8 cellular contexts compared by ENCODE assay signal in the genomic region with DNA sequence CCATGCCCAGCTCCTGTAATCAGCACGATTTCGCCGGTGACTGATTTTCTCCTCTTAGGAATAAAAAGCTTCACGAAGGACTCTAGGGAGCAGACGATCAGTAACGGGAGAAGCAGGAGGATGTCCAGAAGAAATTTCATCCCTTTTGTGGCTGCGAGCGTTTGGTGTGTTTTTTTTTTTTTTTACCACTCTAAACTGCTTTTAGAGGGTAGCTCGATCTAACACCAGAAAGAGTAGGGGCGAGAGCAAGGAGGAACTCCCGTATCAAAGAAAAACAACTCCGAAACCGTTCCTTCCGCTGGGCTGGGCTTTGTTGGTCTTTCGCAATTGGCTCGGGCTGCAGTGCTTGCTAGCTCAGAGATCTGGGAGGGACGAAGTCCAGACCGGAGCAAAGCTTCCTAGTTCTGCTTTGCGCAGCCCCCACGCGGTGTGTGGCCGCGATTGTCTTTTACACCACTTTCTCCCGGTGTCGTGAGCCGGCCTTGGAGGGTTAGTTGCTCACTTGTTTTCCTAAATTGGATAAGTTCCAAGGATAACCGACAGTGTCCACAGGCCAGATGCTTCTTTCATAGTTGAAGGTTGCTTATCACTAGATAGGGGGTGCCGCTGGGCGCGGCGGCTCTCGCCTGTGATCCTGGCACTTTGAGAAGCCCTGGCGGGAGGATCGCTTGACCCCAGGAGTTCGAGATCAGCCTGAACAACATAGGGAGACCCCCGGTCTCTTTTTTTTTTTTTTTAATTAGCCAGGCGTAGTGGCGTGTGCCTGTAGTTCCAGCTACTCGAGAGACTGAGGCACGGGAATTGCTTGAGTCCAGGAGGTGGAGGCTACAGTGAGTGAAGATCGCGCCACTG.
A peak's percentile ranks its signal among the peaks of the same experiment; 100 is the strongest.
DNase-seq lines count a peak whose midpoint lies in the region; ATAC-seq, FAIRE-seq and TF ChIP-seq lines count a peak whose summit lies in the region.

A gene with protein sequence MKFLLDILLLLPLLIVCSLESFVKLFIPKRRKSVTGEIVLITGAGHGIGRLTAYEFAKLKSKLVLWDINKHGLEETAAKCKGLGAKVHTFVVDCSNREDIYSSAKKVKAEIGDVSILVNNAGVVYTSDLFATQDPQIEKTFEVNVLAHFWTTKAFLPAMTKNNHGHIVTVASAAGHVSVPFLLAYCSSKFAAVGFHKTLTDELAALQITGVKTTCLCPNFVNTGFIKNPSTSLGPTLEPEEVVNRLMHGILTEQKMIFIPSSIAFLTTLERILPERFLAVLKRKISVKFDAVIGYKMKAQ (minus strand): TSS at position 258 of the 852 bp plus-strand sequence. CDS start 118 bp downstream, at position 140.

- peak; percentile 27 for TF ChIP-seq CTCF in AG10803 (conservative IDR thresholded peaks at IDR 0.05; ENCODE audit: low read length)

- ATAC-seq in GM19035 (IDR thresholded peaks at IDR 0.05; ENCODE audit: unreplicated experiment) = peak; percentile 99
- peak; percentile 99 for ATAC-seq in HG03354 (IDR thresholded peaks at IDR 0.05; ENCODE audit: poor library complexity, severe bottlenecking, unreplicated experiment)
- peak; percentile 98 for ATAC-seq in activated CD4-positive, CD25-positive, alpha-beta regulatory T cell treated with anti-CD3 and anti-CD28 coated beads, Interleukin-2, amount 50 U/mL, for 24 hours

- peak; percentile 49 for FAIRE-seq in islet of Langerhans (lab: Jason Lieb, UNC)

- H3K4me3 ChIP-seq in AG10803 (ENCODE audit: low read length) = peak within 1 kb of the TSS; percentile 67

- DNase-seq in AG10803 (ENCODE audit: low read depth) = peak; percentile 91
- peak; percentile 87 for DNase-seq in NCI-H446 treated with DMSO at 0.1 percent for 48 hours (lab: John Stamatoyannopoulos, UW)
- peak; percentile 96 for DNase-seq in cerebellar cortex (ENCODE audit: low spot score)
- DNase-seq in stimulated activated CD4-positive, alpha-beta T cell treated with anti-CD3 and anti-CD28 coated beads, Interleukin-12 subunit alpha, Interleukin-12 subunit beta, amount 100 ng/mL, for 4 hours = peak; percentile 62

Comparison
In these comparisons a context has a peak if more than half of its experiments do, and no peak if none do; other contexts are left out.
1. Peak in every context shown above with its lines: DNase-seq, ATAC-seq and H3K4me3 ChIP-seq.